1 cellular context compared by ENCODE assay signal in genomic region chr19:17796013-17796837, GRCh38.
TF ChIP-seq lines count a peak whose summit lies in the region.

No MANE protein-coding gene starts in this region.

TF ChIP-seq in GM23338, 12 proteins besides CTCF, POLR2A, EP300 and RAD21 (continued from another document):
- no peak for TF ChIP-seq ZNF462 (CRISPR knock-in tag; IDR thresholded peaks at IDR 0.05)
- TF ChIP-seq ETS1 (IDR thresholded peaks at IDR 0.05), result no peak
- no peak for TF ChIP-seq ZNF331 (CRISPR knock-in tag; IDR thresholded peaks at IDR 0.05; ENCODE audit: low read depth)
- no peak for TF ChIP-seq ZNF114 (CRISPR knock-in tag; IDR thresholded peaks at IDR 0.05)
- TF ChIP-seq NANOG (IDR thresholded peaks at IDR 0.05; ENCODE audit: borderline replicate concordance), result no peak
- no peak for TF ChIP-seq EZH2phosphoT487 (IDR thresholded peaks at IDR 0.05; ENCODE audit: unreplicated experiment)
- TF ChIP-seq JUNB (IDR thresholded peaks at IDR 0.05; ENCODE audit: unreplicated experiment), result no peak
TF ChIP-seq in GM23338: peak in this region for 0.
